ENCODE assay signal across 20 cellular contexts in the genomic region with DNA sequence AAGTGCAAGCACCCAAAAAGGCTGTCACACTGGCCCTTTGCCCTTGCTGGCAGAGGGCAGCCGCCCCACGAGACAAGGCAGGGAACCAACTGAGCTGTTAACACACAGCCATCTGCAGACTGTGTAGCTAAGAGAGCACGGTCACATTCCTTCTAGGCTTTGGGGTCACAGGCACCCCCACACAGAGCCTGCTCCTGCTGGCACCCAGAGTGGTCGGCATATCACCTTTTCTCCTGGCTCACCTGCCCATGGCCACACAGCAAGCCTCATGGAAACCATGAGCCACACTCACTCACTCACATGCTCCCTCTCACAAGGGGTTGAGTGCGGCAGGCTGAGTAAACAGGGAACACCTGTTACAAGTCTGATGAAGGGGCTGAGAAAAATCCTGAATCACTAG.
A peak's percentile ranks its signal among the peaks of the same experiment; 100 is the strongest.
DNase-seq lines count a peak whose midpoint lies in the region; ATAC-seq and TF ChIP-seq lines count a peak whose summit lies in the region.
"Had no signal": no experiment of that assay in that cellular context is flagged by ENCODE, and none has a peak within 500 bp of the region (broad histone marks: within the 10 kb centered on the region; RNA-seq: fewer than 3 reads in every experiment).

No MANE protein-coding gene starts in this region.

- in situ Hi-C loops in brain microvascular endothelial cell (cut with HindIII; ENCODE audit: low pct_ligation_motif_present, low sequenced_read_pairs): no loop called here

- CTCF ChIA-PET in activated naive CD4-positive, alpha-beta T cell treated with anti-CD3 and anti-CD28 coated beads for 36 hours (lab: Charles Lee): no interaction called here

- no peak overlapping the region for H3K4me3 ChIP-seq in brain microvascular endothelial cell (ENCODE audit: low read depth, low read length)
- H3K4me3 ChIP-seq: SJSA1 had no signal

- DNase-seq in NCI-H510A treated with DMSO at 0.1 percent for 48 hours (lab: John Stamatoyannopoulos, UW) (peak; percentile 19), NCI-H510A (lab: John Stamatoyannopoulos, UW) (no peak), DMS53 treated with DMSO at 0.1 percent for 48 hours (lab: John Stamatoyannopoulos, UW; ENCODE audit: unreplicated experiment) (peak; percentile 7), brain microvascular endothelial cell (no peak), pons (ENCODE audit: low spot score) (no peak)
- DNase-seq in stimulated activated naive B cell treated with anti-CD40 and anti-IgM and Interleukin-4, amounts not matched to agents 10 μg/mL and 1 μg/mL and 100 μg/mL, for 72 hours: no peak
- no peak for DNase-seq in activated naive CD4-positive, alpha-beta T cell treated with anti-CD3 and anti-CD28 coated beads for 36 hours
- DNase-seq: BE2C; CD4-positive, alpha-beta T cell; DMS79; GOT3; MV-4-11; NCI-H1417 treated with DMSO at 0.1 percent for 48 hours; NCI-H187 treated with DMSO at 0.1 percent for 48 hours; SW 1271 had no signal

- H3K9me3 Mint-ChIP-seq in activated T-helper 17 cell treated with anti-CD3 and anti-CD28 coated beads, Interleukin-2, amount 50 U/mL, for 72 hours: no peaks in the 10 kb centered on the region
- H3K9me3 Mint-ChIP-seq in stimulated activated naive B cell treated with anti-CD40 and anti-IgM and Interleukin-4, amounts not matched to agents 10 μg/mL and 1 μg/mL and 100 μg/mL, for 72 hours: no peaks in the 10 kb centered on the region
- no peaks in the 10 kb centered on the region for H3K9me3 Mint-ChIP-seq in activated naive CD4-positive, alpha-beta T cell treated with anti-CD3 and anti-CD28 coated beads for 36 hours
- H3K9me3 Mint-ChIP-seq: CD4-positive, alpha-beta T cell had no signal

- peak overlapping the region; percentile 57 for H3K27ac Mint-ChIP-seq in activated T-helper 17 cell treated with anti-CD3 and anti-CD28 coated beads, Interleukin-2, amount 50 U/mL, for 72 hours
- peak overlapping the region; percentile 60 for H3K27ac Mint-ChIP-seq in stimulated activated naive B cell treated with anti-CD40 and anti-IgM and Interleukin-4, amounts not matched to agents 10 μg/mL and 1 μg/mL and 100 μg/mL, for 72 hours
- no peak overlapping the region for H3K27ac Mint-ChIP-seq in activated naive CD4-positive, alpha-beta T cell treated with anti-CD3 and anti-CD28 coated beads for 36 hours
- H3K27ac Mint-ChIP-seq: CD4-positive, alpha-beta T cell had no signal

- H3K4me3 Mint-ChIP-seq in activated T-helper 17 cell treated with anti-CD3 and anti-CD28 coated beads, Interleukin-2, amount 50 U/mL, for 72 hours: no peak overlapping the region
- no peak overlapping the region for H3K4me3 Mint-ChIP-seq in stimulated activated naive B cell treated with anti-CD40 and anti-IgM and Interleukin-4, amounts not matched to agents 10 μg/mL and 1 μg/mL and 100 μg/mL, for 72 hours
- H3K4me3 Mint-ChIP-seq in activated naive CD4-positive, alpha-beta T cell treated with anti-CD3 and anti-CD28 coated beads for 36 hours: no peak overlapping the region
- H3K4me3 Mint-ChIP-seq: CD4-positive, alpha-beta T cell had no signal

- peaks cover 17% of the 10 kb centered on the region for H3K4me1 Mint-ChIP-seq in activated T-helper 17 cell treated with anti-CD3 and anti-CD28 coated beads, Interleukin-2, amount 50 U/mL, for 72 hours
- H3K4me1 Mint-ChIP-seq in stimulated activated naive B cell treated with anti-CD40 and anti-IgM and Interleukin-4, amounts not matched to agents 10 μg/mL and 1 μg/mL and 100 μg/mL, for 72 hours: peaks cover 25 to 46% of the 10 kb centered on the region in 2 donors
- peaks cover 17% of the 10 kb centered on the region for H3K4me1 Mint-ChIP-seq in activated naive CD4-positive, alpha-beta T cell treated with anti-CD3 and anti-CD28 coated beads for 36 hours (ENCODE audit: low read depth)

- H3K27me3 Mint-ChIP-seq in activated T-helper 17 cell treated with anti-CD3 and anti-CD28 coated beads, Interleukin-2, amount 50 U/mL, for 72 hours: no peaks in the 10 kb centered on the region
- no peaks in the 10 kb centered on the region for H3K27me3 Mint-ChIP-seq in stimulated activated naive B cell treated with anti-CD40 and anti-IgM and Interleukin-4, amounts not matched to agents 10 μg/mL and 1 μg/mL and 100 μg/mL, for 72 hours
- H3K27me3 Mint-ChIP-seq in activated naive CD4-positive, alpha-beta T cell treated with anti-CD3 and anti-CD28 coated beads for 36 hours (ENCODE audit: low read depth): no peaks in the 10 kb centered on the region
- H3K27me3 Mint-ChIP-seq: CD4-positive, alpha-beta T cell had no signal

- intact Hi-C loops in activated naive CD4-positive, alpha-beta T cell treated with anti-CD3 and anti-CD28 coated beads for 36 hours (cut with micrococcal nuclease): no loop called here

- peaks cover 11% of the 10 kb centered on the region for H3K36me3 Mint-ChIP-seq in activated T-helper 17 cell treated with anti-CD3 and anti-CD28 coated beads, Interleukin-2, amount 50 U/mL, for 72 hours (ENCODE audit: low read depth)
- peaks cover 3 to 16% of the 10 kb centered on the region in 2 donors for H3K36me3 Mint-ChIP-seq in stimulated activated naive B cell treated with anti-CD40 and anti-IgM and Interleukin-4, amounts not matched to agents 10 μg/mL and 1 μg/mL and 100 μg/mL, for 72 hours
- no peaks in the 10 kb centered on the region for H3K36me3 Mint-ChIP-seq in activated naive CD4-positive, alpha-beta T cell treated with anti-CD3 and anti-CD28 coated beads for 36 hours (ENCODE audit: low read depth)

- no peaks in the 10 kb centered on the region for H3K36me3 ChIP-seq in brain microvascular endothelial cell (replicated peaks)
- H3K36me3 ChIP-seq: BE2C, SJSA1 had no signal

- ATAC-seq in activated T-helper 17 cell treated with anti-CD3 and anti-CD28 coated beads, Interleukin-2, amount 50 U/mL, for 72 hours (replicated peaks): no peak
- no peak for ATAC-seq in stimulated activated naive B cell treated with anti-CD40 and anti-IgM and Interleukin-4, amounts not matched to agents 10 μg/mL and 1 μg/mL and 100 μg/mL, for 72 hours (replicated peaks)
- ATAC-seq: HepG2, Panc1 had no signal

- no peak for TF ChIP-seq CTCF in brain microvascular endothelial cell (IDR thresholded peaks at IDR 0.05; ENCODE audit: low read depth, low read length, missing control alignments)

- no peak overlapping the region for H3K27ac ChIP-seq in brain microvascular endothelial cell
- H3K27ac ChIP-seq: KMS-11, SJSA1 had no signal

- H3K27me3 ChIP-seq in brain microvascular endothelial cell (replicated peaks): no peaks in the 10 kb centered on the region
- H3K27me3 ChIP-seq: BE2C, SJSA1 had no signal

Comparison
In these comparisons a context has a peak if more than half of its experiments do, and no peak if none do; other contexts are left out.
1. DNase-seq: peak in NCI-H510A treated with DMSO at 0.1 percent for 48 hours (single experiment) and DMS53 treated with DMSO at 0.1 percent for 48 hours (single experiment); none in NCI-H510A (single experiment), stimulated activated naive B cell treated with anti-CD40 and anti-IgM and Interleukin-4, amounts not matched to agents 10 μg/mL and 1 μg/mL and 100 μg/mL, for 72 hours (single experiment), brain microvascular endothelial cell (single experiment), activated naive CD4-positive, alpha-beta T cell treated with anti-CD3 and anti-CD28 coated beads for 36 hours (single experiment) and pons (single experiment).